In the genomic region with DNA sequence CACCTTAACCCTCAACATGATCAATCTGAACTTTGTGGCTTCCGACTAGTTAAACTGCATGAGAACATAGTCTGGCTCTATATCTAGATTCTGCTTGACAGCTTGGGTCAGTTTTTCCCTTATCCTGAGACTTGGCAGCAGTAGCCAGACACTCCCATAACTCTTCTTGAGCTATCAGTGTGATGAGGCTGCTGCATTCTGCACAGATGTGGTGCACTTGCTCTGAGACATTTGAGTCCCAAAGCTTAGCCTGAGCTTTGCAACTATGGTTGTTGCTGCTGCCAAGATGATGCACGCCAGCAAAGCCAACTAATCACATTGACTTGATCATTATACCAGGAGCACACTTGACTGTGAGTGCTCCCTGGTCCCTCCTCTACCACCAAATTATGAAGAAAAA, we compare ENCODE assay signal across 14 cellular contexts.
"Had no signal": no experiment of that assay in that cellular context is flagged by ENCODE, and none has a peak within 500 bp of the region (broad histone marks: within the 10 kb centered on the region; RNA-seq: fewer than 3 reads in every experiment).

No MANE protein-coding gene starts in this region.

- H3K4me3 ChIP-seq: coronary artery had no signal

- ATAC-seq: activated naive CD8-positive, alpha-beta T cell treated with anti-CD3 and anti-CD28 coated beads, Interleukin-2, amount 50 U/mL, for 24 hours; stimulated activated naive CD8-positive, alpha-beta T cell treated with anti-CD3 and anti-CD28 coated beads, Interleukin-15, Interleukin-2, amounts not matched to agents 100 U/mL and 50 U/mL, for 24 hours; T-cell had no signal

- DNase-seq: activated CD4-positive, alpha-beta T cell treated with anti-CD3 and anti-CD28 coated beads for 4 hours; activated CD8-positive, alpha-beta memory T cell treated with anti-CD3 and anti-CD28 coated beads for 24 hours; activated naive CD4-positive, alpha-beta T cell treated with Interleukin-2 at 50 U/mL for 16 hours; activated naive CD8-positive, alpha-beta T cell treated with anti-CD3 and anti-CD28 coated beads, Interleukin-2, amount 50 U/mL, for 24 hours; caudate nucleus; effector CD4-positive, alpha-beta T cell; hippocampal formation; stimulated activated CD4-positive, alpha-beta T cell treated with anti-CD3 and anti-CD28 coated beads, Interleukin-4, amount 100 ng/mL, for 1 hour; stimulated activated CD8-positive, alpha-beta memory T cell treated with anti-CD3 and anti-CD28 coated beads, Interleukin-4, amount 100 ng/mL, for 48 hours; stimulated activated naive CD8-positive, alpha-beta T cell treated with anti-CD3 and anti-CD28 coated beads, Interleukin-15, Interleukin-2, amounts not matched to agents 100 U/mL and 50 U/mL, for 24 hours; T-cell; T1000 had no signal

- H3K27ac ChIP-seq: coronary artery, VCaP had no signal
